In the genomic region with DNA sequence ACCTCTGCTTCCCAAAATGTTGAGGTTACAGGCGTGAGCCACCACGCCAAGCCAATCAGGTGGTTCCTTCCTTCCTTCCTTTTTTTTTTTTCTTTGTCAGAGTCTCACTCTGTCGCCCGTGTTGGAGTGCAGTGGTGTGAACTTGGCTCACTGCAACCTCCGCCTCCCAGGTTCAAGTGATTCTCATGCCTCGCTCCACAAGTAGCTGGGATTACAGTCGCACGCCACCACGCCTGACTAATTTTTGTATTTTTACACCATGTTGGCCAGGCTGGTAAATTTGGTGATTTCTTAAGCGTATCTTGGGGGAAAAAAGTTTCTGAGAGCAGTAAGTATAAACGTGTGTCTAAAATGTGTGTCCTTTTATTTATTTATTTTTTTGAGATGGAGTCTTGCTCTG, we compare ENCODE assay signal across 24 cellular contexts. TPM values are rescaled to one million over a fixed set of nuclear protein-coding genes. Genes with fewer than 3 reads are reported as not detected.
DNase-seq lines count a peak whose midpoint lies in the region; ATAC-seq and TF ChIP-seq lines count a peak whose summit lies in the region.
"Had no signal": no experiment of that assay in that cellular context is flagged by ENCODE, and none has a peak within 500 bp of the region (broad histone marks: within the 10 kb centered on the region; RNA-seq: fewer than 3 reads in every experiment).

No MANE protein-coding gene starts in this region.

- ATAC-seq in T-helper 17 cell (no peak), GM21526 (IDR thresholded peaks at IDR 0.05; ENCODE audit: low FRiP score, unreplicated experiment) (no peak)
- ATAC-seq: A549, GM12878 had no signal

- no peaks in the 10 kb centered on the region for H3K36me3 ChIP-seq in thyroid gland
- H3K36me3 ChIP-seq in esophagus squamous epithelium: no peaks in the 10 kb centered on the region

- H3K9me3 ChIP-seq in T-helper 17 cell (ENCODE audit: control insufficient read depth, low read length, poor library complexity, severe bottlenecking) (no peaks in the 10 kb centered on the region), thyroid gland (no peaks in the 10 kb centered on the region), esophagus squamous epithelium (peaks cover 0 to 22% (median 17%) of the 10 kb centered on the region in 3 donors)

- peaks cover 7% of the 10 kb centered on the region for H3K27me3 Mint-ChIP-seq in activated naive CD4-positive, alpha-beta T cell treated with anti-CD3 and anti-CD28 coated beads for 36 hours (ENCODE audit: low read depth)
- H3K27me3 Mint-ChIP-seq in T-helper 17 cell: peaks cover 22% of the 10 kb centered on the region

- H3K4me1 ChIP-seq in thyroid gland (no peaks in the 10 kb centered on the region), esophagus squamous epithelium (no peaks in the 10 kb centered on the region)
- H3K4me1 ChIP-seq: A549 had no signal

- no peak for TF ChIP-seq POLR2A in thyroid gland (IDR thresholded peaks at IDR 0.05)
- TF ChIP-seq POLR2A in esophagus squamous epithelium (IDR thresholded peaks at IDR 0.05): no peak

- no peak overlapping the region for H3K4me3 Mint-ChIP-seq in activated naive CD4-positive, alpha-beta T cell treated with anti-CD3 and anti-CD28 coated beads for 36 hours
- peak overlapping the region; percentile 33 for H3K4me3 Mint-ChIP-seq in T-helper 17 cell
- H3K4me3 Mint-ChIP-seq: B cell; CD14-positive monocyte; CD4-positive, alpha-beta memory T cell; CD4-positive, CD25-positive, alpha-beta regulatory T cell; CD8-positive, alpha-beta memory T cell had no signal

- peaks cover 2% of the 10 kb centered on the region for H3K36me3 Mint-ChIP-seq in activated naive CD4-positive, alpha-beta T cell treated with anti-CD3 and anti-CD28 coated beads for 36 hours (ENCODE audit: low read depth)
- H3K36me3 Mint-ChIP-seq in T-helper 17 cell (ENCODE audit: low read depth): peaks cover 3% of the 10 kb centered on the region
- H3K36me3 Mint-ChIP-seq: CD14-positive monocyte; CD4-positive, alpha-beta memory T cell; CD4-positive, CD25-positive, alpha-beta regulatory T cell had no signal

- H3K4me3 ChIP-seq in thyroid gland (replicated peaks in 1 of 3) (no peak overlapping the region), esophagus squamous epithelium (no peak overlapping the region)
- H3K4me3 ChIP-seq: A549, GM12878 had no signal

- intact Hi-C loops in activated naive CD4-positive, alpha-beta T cell treated with anti-CD3 and anti-CD28 coated beads for 36 hours (cut with micrococcal nuclease): no loop called here
- intact Hi-C loops in thyroid gland (cut with DNase I) (no loop called here), esophagus squamous epithelium (cut with DNase I) (no loop called here)

- H3K4me1 Mint-ChIP-seq in activated naive CD4-positive, alpha-beta T cell treated with anti-CD3 and anti-CD28 coated beads for 36 hours (ENCODE audit: low read depth): no peaks in the 10 kb centered on the region
- H3K4me1 Mint-ChIP-seq in T-helper 17 cell: peaks cover 2% of the 10 kb centered on the region
- H3K4me1 Mint-ChIP-seq: B cell had no signal

- no peaks in the 10 kb centered on the region for H3K27me3 ChIP-seq in thyroid gland
- no peaks in the 10 kb centered on the region for H3K27me3 ChIP-seq in esophagus squamous epithelium

- CTCF ChIA-PET in activated naive CD4-positive, alpha-beta T cell treated with anti-CD3 and anti-CD28 coated beads for 36 hours (lab: Charles Lee): no interaction called here

- no peak for DNase-seq in activated naive CD4-positive, alpha-beta T cell treated with anti-CD3 and anti-CD28 coated beads for 36 hours
- DNase-seq in activated naive CD4-positive, alpha-beta T cell treated with Interleukin-2 at 50 U/mL for 16 hours: no peak
- no peak for DNase-seq in T-helper 17 cell
- DNase-seq in thyroid gland: peak; percentile 83
- DNase-seq in esophagus squamous epithelium (lab: John Stamatoyannopoulos, UW): no peak
- DNase-seq: AML-193; C1 segment of cervical spinal cord; CD4-positive, alpha-beta memory T cell; CD4-positive, CD25-positive, alpha-beta regulatory T cell; CD8-positive, alpha-beta memory T cell; COR-L47; DMS 273 treated with DMSO at 0.1 percent for 48 hours; DMS153; DMS53; DMS79; DND-41; EL; GDM1 had no signal

- H3K27ac ChIP-seq in thyroid gland: no peak overlapping the region
- H3K27ac ChIP-seq in esophagus squamous epithelium: no peak overlapping the region
- H3K27ac ChIP-seq: 22Rv1, A549 had no signal

- TF ChIP-seq CTCF in thyroid gland (IDR thresholded peaks at IDR 0.05) (no peak), esophagus squamous epithelium (IDR thresholded peaks at IDR 0.05) (no peak)

- H3K27ac Mint-ChIP-seq in activated naive CD4-positive, alpha-beta T cell treated with anti-CD3 and anti-CD28 coated beads for 36 hours: peak overlapping the region; percentile 41
- H3K27ac Mint-ChIP-seq in T-helper 17 cell: no peak overlapping the region
- H3K27ac Mint-ChIP-seq: B cell; CD14-positive monocyte; CD4-positive, alpha-beta memory T cell; CD4-positive, CD25-positive, alpha-beta regulatory T cell had no signal

- WGBS in thyroid gland, 2 donors: 29 to 40% methylated on average over 11 of the region's 11 CpGs
- WGBS in esophagus squamous epithelium, 2 donors: 62 to 86% methylated on average over 11 of the region's 11 CpGs

- peaks cover 15% of the 10 kb centered on the region for H3K9me3 Mint-ChIP-seq in activated naive CD4-positive, alpha-beta T cell treated with anti-CD3 and anti-CD28 coated beads for 36 hours

RNA-seq across cellular contexts. Expression of gene SPINDOC, which starts 18.2 kb away (rescaled TPM):
- 10 to 100 TPM; 15.3 to 15.4 TPM for total RNA-seq in activated naive CD4-positive, alpha-beta T cell treated with anti-CD3 and anti-CD28 coated beads for 36 hours
- total RNA-seq in T-helper 17 cell: 1 to 10 TPM; 8.5 to 9.4 TPM
- 10 to 100 TPM in 2 of 4 donors, 1 to 10 TPM in 2; 7.4 to 12.6 (median 10.3) TPM for total RNA-seq in thyroid gland
- 1 to 10 TPM; 3.4 to 8.8 (median 6.1) TPM for total RNA-seq in esophagus squamous epithelium

RNA-seq across cellular contexts. Expression of gene ZFTA, which starts 26.5 kb away (rescaled TPM):
- total RNA-seq in activated naive CD4-positive, alpha-beta T cell treated with anti-CD3 and anti-CD28 coated beads for 36 hours: under 1 TPM; 0.91 TPM
- total RNA-seq in T-helper 17 cell: 1 to 10 TPM; 1.1 to 1.9 TPM
- total RNA-seq in thyroid gland: 10 to 100 TPM; 14.7 to 29.7 (median 18.6) TPM
- total RNA-seq in esophagus squamous epithelium: 10 to 100 TPM in 1 of 4 donors, 1 to 10 TPM in 3; 2.9 to 12.0 (median 4.6) TPM

RNA-seq across cellular contexts. Expression of gene MARK2, which starts 43.8 kb away (rescaled TPM):
- total RNA-seq in activated naive CD4-positive, alpha-beta T cell treated with anti-CD3 and anti-CD28 coated beads for 36 hours: 10 to 100 TPM; 15.8 to 17.6 TPM
- total RNA-seq in T-helper 17 cell: 10 to 100 TPM; 44.6 to 53.5 TPM
- 10 to 100 TPM; 28.2 to 57.7 (median 48.6) TPM for total RNA-seq in thyroid gland
- total RNA-seq in esophagus squamous epithelium: 10 to 100 TPM; 47.0 to 91.0 (median 62.2) TPM

Comparison
In these comparisons a context has a peak if more than half of its experiments do, and no peak if none do; other contexts are left out.
1. DNase-seq: peak in thyroid gland (2 of 2); none in activated naive CD4-positive, alpha-beta T cell treated with anti-CD3 and anti-CD28 coated beads for 36 hours (single experiment), activated naive CD4-positive, alpha-beta T cell treated with Interleukin-2 at 50 U/mL for 16 hours (single experiment), T-helper 17 cell (0 of 3) and esophagus squamous epithelium (single experiment).